8 cellular contexts compared by ENCODE assay signal in the genomic region with DNA sequence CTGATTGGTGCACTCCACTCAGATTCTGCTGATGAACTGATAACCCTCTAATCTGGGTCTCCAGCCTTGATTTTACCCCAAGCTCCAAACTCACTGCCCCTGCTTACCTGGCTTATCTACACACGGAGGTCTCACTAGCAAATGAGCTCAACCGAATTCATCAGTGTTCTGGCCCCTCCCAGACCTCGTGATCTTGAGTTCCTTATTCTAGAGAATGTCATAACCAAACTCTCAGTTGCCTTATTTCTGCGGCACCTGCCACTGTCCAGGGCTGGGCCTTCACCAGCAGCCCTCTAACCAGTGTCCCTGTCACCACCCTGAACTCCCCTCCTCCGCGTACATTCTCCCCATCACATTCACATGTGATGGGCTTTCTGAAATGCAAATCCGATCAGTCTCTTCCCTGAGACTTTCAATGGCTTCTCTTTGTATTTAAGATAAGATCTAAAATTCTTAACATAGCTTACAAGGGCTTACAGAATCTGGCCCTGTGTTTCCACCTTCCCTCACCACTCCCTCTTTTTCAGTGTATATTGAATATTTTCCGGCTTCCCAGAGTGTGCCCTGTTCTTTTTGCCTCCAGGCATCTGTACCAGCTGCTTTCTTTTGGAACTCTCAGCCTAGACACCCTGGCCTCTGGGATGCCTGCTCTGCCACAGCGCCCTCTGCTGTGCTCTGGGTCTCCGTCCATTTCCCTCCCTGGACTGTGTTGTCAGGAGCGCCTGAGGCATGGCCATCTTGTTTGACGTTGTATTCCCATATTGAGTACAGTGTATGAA. TPM values are rescaled to one million over a fixed set of nuclear protein-coding genes. Genes with fewer than 3 reads are reported as not detected.
DNase-seq lines count a peak whose midpoint lies in the region; ATAC-seq and TF ChIP-seq lines count a peak whose summit lies in the region.

No MANE protein-coding gene starts in this region.

- peaks cover 11% of the 10 kb centered on the region for H3K36me3 Mint-ChIP-seq in T-helper 1 cell treated with Interleukin-12 subunit alpha and Interleukin-12 subunit beta and Interleukin-4 antibody, amounts not matched to agents 30 μg/mL and 1 μg/mL, for 36 hours (ENCODE audit: low read depth)

- DNase-seq in EL (peak; percentile 86), GM20000 (ENCODE audit: low spot score) (peak; percentile 38), brain pericyte (ENCODE audit: low read depth, low spot score) (peak; percentile 26), left lobe of liver (ENCODE audit: low spot score) (peak; percentile 53), NCI-H2107 (lab: John Stamatoyannopoulos, UW) (no peak)
- peak; percentile 29 to 35 for DNase-seq in stimulated activated CD8-positive, alpha-beta memory T cell treated with anti-CD3 and anti-CD28 coated beads, Interleukin-2, amount 100 ng/mL, for 48 hours (ENCODE audit: low read depth in 2 of 2)

- H3K27me3 Mint-ChIP-seq in T-helper 1 cell treated with Interleukin-12 subunit alpha and Interleukin-12 subunit beta and Interleukin-4 antibody, amounts not matched to agents 30 μg/mL and 1 μg/mL, for 36 hours (ENCODE audit: low read depth): no peaks in the 10 kb centered on the region

- no peaks in the 10 kb centered on the region for H3K9me3 Mint-ChIP-seq in T-helper 1 cell treated with Interleukin-12 subunit alpha and Interleukin-12 subunit beta and Interleukin-4 antibody, amounts not matched to agents 30 μg/mL and 1 μg/mL, for 36 hours

- TF ChIP-seq CTCF in GM20000 (IDR thresholded peaks at IDR 0.05; ENCODE audit: extremely low read depth, missing control alignments): peak; percentile 43

- peak overlapping the region; percentile 27 for H3K27ac Mint-ChIP-seq in T-helper 1 cell treated with Interleukin-12 subunit alpha and Interleukin-12 subunit beta and Interleukin-4 antibody, amounts not matched to agents 30 μg/mL and 1 μg/mL, for 36 hours

- ATAC-seq in HG03558 (IDR thresholded peaks at IDR 0.05; ENCODE audit: extremely low read depth, unreplicated experiment) (peak; percentile 23), left lobe of liver (peak; percentile 85)

- peaks cover 35% of the 10 kb centered on the region for H3K4me1 Mint-ChIP-seq in T-helper 1 cell treated with Interleukin-12 subunit alpha and Interleukin-12 subunit beta and Interleukin-4 antibody, amounts not matched to agents 30 μg/mL and 1 μg/mL, for 36 hours (ENCODE audit: low read depth)

- H3K4me3 Mint-ChIP-seq in T-helper 1 cell treated with Interleukin-12 subunit alpha and Interleukin-12 subunit beta and Interleukin-4 antibody, amounts not matched to agents 30 μg/mL and 1 μg/mL, for 36 hours: peak overlapping the region; percentile 3

RNA-seq across cellular contexts. Expression of gene NAB1, which starts 31.1 kb away (rescaled TPM):
- 27.0 TPM for total RNA-seq in left lobe of liver
